ENCODE assay signal across 1 cellular context in the genomic region with DNA sequence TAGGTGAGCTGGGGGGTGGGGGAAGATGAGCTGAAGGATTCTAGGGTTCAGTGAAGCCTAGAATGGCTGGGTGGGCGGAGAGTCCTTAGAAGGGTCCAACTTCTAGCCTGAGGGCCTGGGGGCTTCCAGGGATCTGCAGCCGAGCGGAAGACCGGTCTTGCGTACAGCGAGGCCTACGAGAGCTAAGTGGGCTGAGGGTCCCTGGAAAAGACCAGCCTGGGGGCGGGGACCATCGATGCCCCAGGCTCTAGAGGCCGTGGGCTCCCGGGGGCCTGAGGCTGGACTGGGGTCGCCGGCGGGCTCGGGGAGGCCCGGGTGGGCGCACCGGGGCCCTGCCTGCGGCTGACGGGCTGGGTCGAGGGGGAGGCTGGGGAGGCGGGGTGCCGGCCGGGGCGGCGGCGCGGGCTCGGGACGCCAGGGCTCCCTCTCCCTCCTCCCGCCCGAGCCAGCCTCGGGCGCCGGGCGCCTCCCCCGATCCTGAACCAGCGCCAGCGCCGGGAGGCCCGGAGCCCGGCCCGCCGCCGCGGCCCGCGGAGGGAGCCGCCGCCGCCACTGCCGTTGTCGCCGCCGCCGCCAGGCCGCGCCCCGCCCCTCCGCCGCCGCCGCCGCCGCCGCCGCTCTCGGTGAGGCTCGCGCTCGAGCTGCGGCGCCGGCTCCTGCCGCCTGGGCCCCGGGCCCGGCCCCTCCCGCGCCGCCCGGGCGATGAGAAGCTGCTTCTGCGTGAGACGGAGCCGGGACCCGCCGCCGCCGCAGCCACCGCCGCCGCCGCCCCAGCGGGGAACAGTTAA.
TF ChIP-seq lines count a peak whose summit lies in the region.

A gene with protein sequence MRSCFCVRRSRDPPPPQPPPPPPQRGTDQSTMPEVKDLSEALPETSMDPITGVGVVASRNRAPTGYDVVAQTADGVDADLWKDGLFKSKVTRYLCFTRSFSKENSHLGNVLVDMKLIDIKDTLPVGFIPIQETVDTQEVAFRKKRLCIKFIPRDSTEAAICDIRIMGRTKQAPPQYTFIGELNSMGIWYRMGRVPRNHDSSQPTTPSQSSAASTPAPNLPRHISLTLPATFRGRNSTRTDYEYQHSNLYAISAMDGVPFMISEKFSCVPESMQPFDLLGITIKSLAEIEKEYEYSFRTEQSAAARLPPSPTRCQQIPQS (plus strand): TSS at position 602 of the 788 bp plus-strand sequence. CDS start 101 bp downstream, at position 703.

TF ChIP-seq in HepG2, 621 proteins besides CTCF, POLR2A, EP300 and RAD21 (continued from another document):
- TF ChIP-seq, protein P1, sequence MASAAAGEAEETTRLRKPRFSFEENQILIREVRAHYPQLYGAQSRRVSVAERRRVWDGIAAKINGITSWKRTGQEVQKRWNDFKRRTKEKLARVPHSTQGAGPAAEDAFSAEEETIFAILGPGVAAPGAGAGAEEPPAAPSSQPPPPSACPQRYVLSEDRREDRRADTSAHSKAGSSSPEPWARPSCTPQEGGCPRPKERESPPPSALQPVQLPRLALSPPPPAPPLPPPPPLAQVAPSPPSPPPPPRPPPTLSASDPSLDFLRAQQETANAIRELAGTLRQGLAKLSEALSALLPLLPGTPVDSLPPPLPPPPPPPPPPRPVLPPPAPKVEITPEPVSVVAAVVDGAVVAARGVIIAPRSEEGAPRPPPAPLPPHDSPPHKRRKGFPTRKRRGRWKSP (CRISPR knock-in tag; IDR thresholded peaks at IDR 0.05): no peak
- no peak for TF ChIP-seq KLF9 (CRISPR knock-in tag; IDR thresholded peaks at IDR 0.05; ENCODE audit: low read depth)
- peak; percentile 59; the same call in 1 of the 2 replicates for TF ChIP-seq SPEN (CRISPR knock-in tag; IDR thresholded peaks at IDR 0.05; ENCODE audit: low read depth)
- TF ChIP-seq ZBTB7B (CRISPR knock-in tag; IDR thresholded peaks at IDR 0.05): peak; percentile 71; the same call in 1 of the 2 replicates
- no peak for TF ChIP-seq HOXD1 (CRISPR knock-in tag; IDR thresholded peaks at IDR 0.05)
- peak; percentile 23 for TF ChIP-seq ASH2L (IDR thresholded peaks at IDR 0.05; ENCODE audit: insufficient read length, low read depth, low read length)
- TF ChIP-seq, protein P2, sequence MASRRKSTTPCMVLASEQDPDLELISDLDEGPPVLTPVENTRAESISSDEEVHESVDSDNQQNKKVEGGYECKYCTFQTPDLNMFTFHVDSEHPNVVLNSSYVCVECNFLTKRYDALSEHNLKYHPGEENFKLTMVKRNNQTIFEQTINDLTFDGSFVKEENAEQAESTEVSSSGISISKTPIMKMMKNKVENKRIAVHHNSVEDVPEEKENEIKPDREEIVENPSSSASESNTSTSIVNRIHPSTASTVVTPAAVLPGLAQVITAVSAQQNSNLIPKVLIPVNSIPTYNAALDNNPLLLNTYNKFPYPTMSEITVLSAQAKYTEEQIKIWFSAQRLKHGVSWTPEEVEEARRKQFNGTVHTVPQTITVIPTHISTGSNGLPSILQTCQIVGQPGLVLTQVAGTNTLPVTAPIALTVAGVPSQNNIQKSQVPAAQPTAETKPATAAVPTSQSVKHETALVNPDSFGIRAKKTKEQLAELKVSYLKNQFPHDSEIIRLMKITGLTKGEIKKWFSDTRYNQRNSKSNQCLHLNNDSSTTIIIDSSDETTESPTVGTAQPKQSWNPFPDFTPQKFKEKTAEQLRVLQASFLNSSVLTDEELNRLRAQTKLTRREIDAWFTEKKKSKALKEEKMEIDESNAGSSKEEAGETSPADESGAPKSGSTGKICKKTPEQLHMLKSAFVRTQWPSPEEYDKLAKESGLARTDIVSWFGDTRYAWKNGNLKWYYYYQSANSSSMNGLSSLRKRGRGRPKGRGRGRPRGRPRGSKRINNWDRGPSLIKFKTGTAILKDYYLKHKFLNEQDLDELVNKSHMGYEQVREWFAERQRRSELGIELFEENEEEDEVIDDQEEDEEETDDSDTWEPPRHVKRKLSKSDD (CRISPR knock-in tag; IDR thresholded peaks at IDR 0.05; ENCODE audit: low read depth): no peak
- TF ChIP-seq ZNF317 (CRISPR knock-in tag; IDR thresholded peaks at IDR 0.05): no peak
- peak; percentile 14; the same call in 1 of the 2 replicates for TF ChIP-seq ZBTB7A (CRISPR knock-in tag; IDR thresholded peaks at IDR 0.05)
- TF ChIP-seq, protein P3, sequence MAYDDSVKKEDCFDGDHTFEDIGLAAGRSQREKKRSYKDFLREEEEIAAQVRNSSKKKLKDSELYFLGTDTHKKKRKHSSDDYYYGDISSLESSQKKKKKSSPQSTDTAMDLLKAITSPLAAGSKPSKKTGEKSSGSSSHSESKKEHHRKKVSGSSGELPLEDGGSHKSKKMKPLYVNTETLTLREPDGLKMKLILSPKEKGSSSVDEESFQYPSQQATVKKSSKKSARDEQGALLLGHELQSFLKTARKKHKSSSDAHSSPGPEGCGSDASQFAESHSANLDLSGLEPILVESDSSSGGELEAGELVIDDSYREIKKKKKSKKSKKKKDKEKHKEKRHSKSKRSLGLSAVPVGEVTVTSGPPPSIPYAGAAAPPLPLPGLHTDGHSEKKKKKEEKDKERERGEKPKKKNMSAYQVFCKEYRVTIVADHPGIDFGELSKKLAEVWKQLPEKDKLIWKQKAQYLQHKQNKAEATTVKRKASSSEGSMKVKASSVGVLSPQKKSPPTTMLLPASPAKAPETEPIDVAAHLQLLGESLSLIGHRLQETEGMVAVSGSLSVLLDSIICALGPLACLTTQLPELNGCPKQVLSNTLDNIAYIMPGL (CRISPR knock-in tag; IDR thresholded peaks at IDR 0.05; ENCODE audit: borderline replicate concordance in 1 of 2, low read depth in 1 of 2): peak in 1 of 2 experiments; percentile 61; a peak in 1 of 4 replicates
- TF ChIP-seq CCDC6 (CRISPR knock-in tag; IDR thresholded peaks at IDR 0.05): no peak
- peak; percentile 23; the same call in 1 of the 2 replicates for TF ChIP-seq KDM5B (CRISPR knock-in tag; IDR thresholded peaks at IDR 0.05; ENCODE audit: borderline replicate concordance)
- TF ChIP-seq, protein P4, sequence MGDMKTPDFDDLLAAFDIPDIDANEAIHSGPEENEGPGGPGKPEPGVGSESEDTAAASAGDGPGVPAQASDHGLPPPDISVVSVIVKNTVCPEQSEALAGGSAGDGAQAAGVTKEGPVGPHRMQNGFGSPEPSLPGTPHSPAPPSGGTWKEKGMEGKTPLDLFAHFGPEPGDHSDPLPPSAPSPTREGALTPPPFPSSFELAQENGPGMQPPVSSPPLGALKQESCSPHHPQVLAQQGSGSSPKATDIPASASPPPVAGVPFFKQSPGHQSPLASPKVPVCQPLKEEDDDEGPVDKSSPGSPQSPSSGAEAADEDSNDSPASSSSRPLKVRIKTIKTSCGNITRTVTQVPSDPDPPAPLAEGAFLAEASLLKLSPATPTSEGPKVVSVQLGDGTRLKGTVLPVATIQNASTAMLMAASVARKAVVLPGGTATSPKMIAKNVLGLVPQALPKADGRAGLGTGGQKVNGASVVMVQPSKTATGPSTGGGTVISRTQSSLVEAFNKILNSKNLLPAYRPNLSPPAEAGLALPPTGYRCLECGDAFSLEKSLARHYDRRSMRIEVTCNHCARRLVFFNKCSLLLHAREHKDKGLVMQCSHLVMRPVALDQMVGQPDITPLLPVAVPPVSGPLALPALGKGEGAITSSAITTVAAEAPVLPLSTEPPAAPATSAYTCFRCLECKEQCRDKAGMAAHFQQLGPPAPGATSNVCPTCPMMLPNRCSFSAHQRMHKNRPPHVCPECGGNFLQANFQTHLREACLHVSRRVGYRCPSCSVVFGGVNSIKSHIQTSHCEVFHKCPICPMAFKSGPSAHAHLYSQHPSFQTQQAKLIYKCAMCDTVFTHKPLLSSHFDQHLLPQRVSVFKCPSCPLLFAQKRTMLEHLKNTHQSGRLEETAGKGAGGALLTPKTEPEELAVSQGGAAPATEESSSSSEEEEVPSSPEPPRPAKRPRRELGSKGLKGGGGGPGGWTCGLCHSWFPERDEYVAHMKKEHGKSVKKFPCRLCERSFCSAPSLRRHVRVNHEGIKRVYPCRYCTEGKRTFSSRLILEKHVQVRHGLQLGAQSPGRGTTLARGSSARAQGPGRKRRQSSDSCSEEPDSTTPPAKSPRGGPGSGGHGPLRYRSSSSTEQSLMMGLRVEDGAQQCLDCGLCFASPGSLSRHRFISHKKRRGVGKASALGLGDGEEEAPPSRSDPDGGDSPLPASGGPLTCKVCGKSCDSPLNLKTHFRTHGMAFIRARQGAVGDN (CRISPR knock-in tag; IDR thresholded peaks at IDR 0.05): peak; percentile 54; the same call in 1 of the 2 replicates
- TF ChIP-seq, protein P5, sequence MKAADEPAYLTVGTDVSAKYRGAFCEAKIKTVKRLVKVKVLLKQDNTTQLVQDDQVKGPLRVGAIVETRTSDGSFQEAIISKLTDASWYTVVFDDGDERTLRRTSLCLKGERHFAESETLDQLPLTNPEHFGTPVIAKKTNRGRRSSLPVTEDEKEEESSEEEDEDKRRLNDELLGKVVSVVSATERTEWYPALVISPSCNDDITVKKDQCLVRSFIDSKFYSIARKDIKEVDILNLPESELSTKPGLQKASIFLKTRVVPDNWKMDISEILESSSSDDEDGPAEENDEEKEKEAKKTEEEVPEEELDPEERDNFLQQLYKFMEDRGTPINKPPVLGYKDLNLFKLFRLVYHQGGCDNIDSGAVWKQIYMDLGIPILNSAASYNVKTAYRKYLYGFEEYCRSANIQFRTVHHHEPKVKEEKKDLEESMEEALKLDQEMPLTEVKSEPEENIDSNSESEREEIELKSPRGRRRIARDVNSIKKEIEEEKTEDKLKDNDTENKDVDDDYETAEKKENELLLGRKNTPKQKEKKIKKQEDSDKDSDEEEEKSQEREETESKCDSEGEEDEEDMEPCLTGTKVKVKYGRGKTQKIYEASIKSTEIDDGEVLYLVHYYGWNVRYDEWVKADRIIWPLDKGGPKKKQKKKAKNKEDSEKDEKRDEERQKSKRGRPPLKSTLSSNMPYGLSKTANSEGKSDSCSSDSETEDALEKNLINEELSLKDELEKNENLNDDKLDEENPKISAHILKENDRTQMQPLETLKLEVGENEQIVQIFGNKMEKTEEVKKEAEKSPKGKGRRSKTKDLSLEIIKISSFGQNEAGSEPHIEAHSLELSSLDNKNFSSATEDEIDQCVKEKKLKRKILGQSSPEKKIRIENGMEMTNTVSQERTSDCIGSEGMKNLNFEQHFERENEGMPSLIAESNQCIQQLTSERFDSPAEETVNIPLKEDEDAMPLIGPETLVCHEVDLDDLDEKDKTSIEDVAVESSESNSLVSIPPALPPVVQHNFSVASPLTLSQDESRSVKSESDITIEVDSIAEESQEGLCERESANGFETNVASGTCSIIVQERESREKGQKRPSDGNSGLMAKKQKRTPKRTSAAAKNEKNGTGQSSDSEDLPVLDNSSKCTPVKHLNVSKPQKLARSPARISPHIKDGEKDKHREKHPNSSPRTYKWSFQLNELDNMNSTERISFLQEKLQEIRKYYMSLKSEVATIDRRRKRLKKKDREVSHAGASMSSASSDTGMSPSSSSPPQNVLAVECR (CRISPR knock-in tag; IDR thresholded peaks at IDR 0.05; ENCODE audit: borderline replicate concordance): peak; percentile 45; the same call in 1 of the 2 replicates
- TF ChIP-seq, protein P6, sequence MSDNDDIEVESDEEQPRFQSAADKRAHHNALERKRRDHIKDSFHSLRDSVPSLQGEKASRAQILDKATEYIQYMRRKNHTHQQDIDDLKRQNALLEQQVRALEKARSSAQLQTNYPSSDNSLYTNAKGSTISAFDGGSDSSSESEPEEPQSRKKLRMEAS (IDR thresholded peaks at IDR 0.05): peak; percentile 8; the same call in 1 of the 2 replicates
- TF ChIP-seq PAX8 (CRISPR knock-in tag; IDR thresholded peaks at IDR 0.05; ENCODE audit: borderline replicate concordance): 0 out of 2 replicates have a peak, but pooled peaks have one; percentile 18
- TF ChIP-seq, protein P7, sequence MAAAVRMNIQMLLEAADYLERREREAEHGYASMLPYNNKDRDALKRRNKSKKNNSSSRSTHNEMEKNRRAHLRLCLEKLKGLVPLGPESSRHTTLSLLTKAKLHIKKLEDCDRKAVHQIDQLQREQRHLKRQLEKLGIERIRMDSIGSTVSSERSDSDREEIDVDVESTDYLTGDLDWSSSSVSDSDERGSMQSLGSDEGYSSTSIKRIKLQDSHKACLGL (CRISPR knock-in tag; IDR thresholded peaks at IDR 0.05): 0 out of 2 replicates have a peak, but pooled peaks have one; percentile 1
- no peak for TF ChIP-seq ZNF225 (CRISPR knock-in tag; IDR thresholded peaks at IDR 0.05)
- TF ChIP-seq, protein P8, sequence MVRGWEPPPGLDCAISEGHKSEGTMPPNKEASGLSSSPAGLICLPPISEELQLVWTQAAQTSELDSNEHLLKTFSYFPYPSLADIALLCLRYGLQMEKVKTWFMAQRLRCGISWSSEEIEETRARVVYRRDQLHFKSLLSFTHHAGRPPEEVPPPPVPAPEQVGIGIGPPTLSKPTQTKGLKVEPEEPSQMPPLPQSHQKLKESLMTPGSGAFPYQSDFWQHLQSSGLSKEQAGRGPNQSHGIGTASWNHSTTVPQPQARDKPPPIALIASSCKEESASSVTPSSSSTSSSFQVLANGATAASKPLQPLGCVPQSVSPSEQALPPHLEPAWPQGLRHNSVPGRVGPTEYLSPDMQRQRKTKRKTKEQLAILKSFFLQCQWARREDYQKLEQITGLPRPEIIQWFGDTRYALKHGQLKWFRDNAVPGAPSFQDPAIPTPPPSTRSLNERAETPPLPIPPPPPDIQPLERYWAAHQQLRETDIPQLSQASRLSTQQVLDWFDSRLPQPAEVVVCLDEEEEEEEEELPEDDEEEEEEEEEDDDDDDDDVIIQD (CRISPR knock-in tag; IDR thresholded peaks at IDR 0.05; ENCODE audit: low read depth): 0 out of 2 replicates have a peak, but pooled peaks have one; percentile 0
- TF ChIP-seq PHF8 (CRISPR knock-in tag; IDR thresholded peaks at IDR 0.05): peak; percentile 75
- TF ChIP-seq ZNF567 (CRISPR knock-in tag; IDR thresholded peaks at IDR 0.05; ENCODE audit: borderline replicate concordance): no peak
- peak; percentile 30 for TF ChIP-seq AGO2 (optimal IDR thresholded peaks at IDR 0.05; ENCODE audit: low read depth, low read length)
- peak; percentile 77 for TF ChIP-seq ZFY (CRISPR knock-in tag; IDR thresholded peaks at IDR 0.05)
- TF ChIP-seq GABPB1 (CRISPR knock-in tag; IDR thresholded peaks at IDR 0.05): peak; percentile 22; the same call in 1 of the 2 replicates
